Comparison of ENCODE assay signal across 9 cellular contexts in the genomic region with DNA sequence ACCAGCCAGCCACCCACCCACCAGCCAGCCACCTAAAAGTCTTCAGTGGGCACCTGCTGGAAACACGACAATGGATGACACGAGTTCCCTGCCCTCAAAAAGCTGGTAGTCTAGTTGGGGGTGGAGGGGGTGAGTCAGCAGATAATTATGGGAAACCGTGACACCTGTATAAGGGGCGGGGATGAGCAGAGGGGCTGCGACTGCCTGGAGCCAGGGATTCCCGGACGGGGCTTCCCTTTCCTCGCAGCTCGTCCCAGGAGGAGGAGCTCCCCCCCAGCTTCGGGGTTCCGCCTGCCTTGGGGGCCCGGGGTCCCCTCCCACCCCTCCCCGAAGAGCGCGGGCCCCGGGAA. TPM values are rescaled to one million over a fixed set of nuclear protein-coding genes. Genes with fewer than 3 reads are reported as not detected.
A peak's percentile ranks its signal among the peaks of the same experiment; 100 is the strongest.
DNase-seq lines count a peak whose midpoint lies in the region; ATAC-seq and TF ChIP-seq lines count a peak whose summit lies in the region.
"Had no signal": no experiment of that assay in that cellular context is flagged by ENCODE, and none has a peak within 500 bp of the region (broad histone marks: within the 10 kb centered on the region; RNA-seq: fewer than 3 reads in every experiment).

No MANE protein-coding gene starts in this region.

- H3K4me1 Mint-ChIP-seq in Calu3 (ENCODE audit: low read depth, unreplicated experiment): peaks cover 37% of the 10 kb centered on the region
- peaks cover 47% of the 10 kb centered on the region for H3K4me1 Mint-ChIP-seq in brain

- H3K27me3 ChIP-seq in KMS-11 (ENCODE audit: insufficient read depth, low read depth) (peaks cover 19% of the 10 kb centered on the region), parathyroid adenoma (ENCODE audit: control insufficient read depth, insufficient read depth, low read length) (no peaks in the 10 kb centered on the region)

- H3K36me3 ChIP-seq in KMS-11 (ENCODE audit: insufficient read depth) (no peaks in the 10 kb centered on the region), parathyroid adenoma (ENCODE audit: control insufficient read depth, insufficient read depth, low read length) (no peaks in the 10 kb centered on the region)

- H3K27ac ChIP-seq in KMS-11: no peak overlapping the region
- H3K27ac ChIP-seq in parathyroid adenoma: no peak overlapping the region
- no peak overlapping the region for H3K27ac ChIP-seq in RWPE1

- H3K4me2 ChIP-seq in KMS-11: peak overlapping the region; percentile 85
- H3K4me2 ChIP-seq in parathyroid adenoma (ENCODE audit: low read length): no peak overlapping the region

- no peak overlapping the region for H3K27ac Mint-ChIP-seq in Calu3 (ENCODE audit: unreplicated experiment)
- H3K27ac Mint-ChIP-seq in brain: peak overlapping the region in 1 of 5 experiments; percentile 75

- H3K4me1 ChIP-seq in KMS-11 (ENCODE audit: low read depth, poor library complexity, severe bottlenecking) (peaks cover 28% of the 10 kb centered on the region), parathyroid adenoma (no peaks in the 10 kb centered on the region)

- BruUV-seq in Calu3 (replicated peaks; lab: Mats Ljungman, UMichigan): no TSS peak

- ATAC-seq in HG03159 (IDR thresholded peaks at IDR 0.05; ENCODE audit: unreplicated experiment): no peak
- no peak for ATAC-seq in GM21423 (IDR thresholded peaks at IDR 0.05; ENCODE audit: unreplicated experiment)

- H3K36me3 Mint-ChIP-seq in Calu3 (ENCODE audit: insufficient read depth, unreplicated experiment) (peaks cover 17% of the 10 kb centered on the region), brain (no peaks in the 10 kb centered on the region)

- intact Hi-C loops in Calu3 (cut with micrococcal nuclease; ENCODE audit: unreplicated experiment): loop anchor here (2.0 to 5.0 kb wide), 3 partner anchors 69 to 183 kb away; no protein-coding TSS in a partner anchor

- CTCF ChIA-PET in Calu3 (lab: Charles Lee) (interaction anchor here (0.5 to 2.7 kb wide), 18 partner anchors 14 to 1149 kb away, joined by 3 to 16 read pairs (median 4); a partner anchor contains a TSS), RWPE1 (lab: Yijun Ruan, JAX) (interaction anchor here (0.6 to 6.1 kb wide), 41 partner anchors 7 to 1700 kb away, joined by 3 to 67 read pairs (median 4); a partner anchor contains a TSS)

- DNase-seq in Calu3 (no peak), RWPE1 (ENCODE audit: low spot score) (no peak), middle frontal gyrus (ENCODE audit: extremely low spot score, low spot score) (no peak)

- H3K4me3 ChIP-seq in KMS-11 (IDR thresholded peaks at IDR 0.05; ENCODE audit: insufficient read depth, low read depth, low read length): no peak overlapping the region
- no peak overlapping the region for H3K4me3 ChIP-seq in parathyroid adenoma (ENCODE audit: low read depth, low read length)
- H3K4me3 ChIP-seq: lung had no signal

- H3K79me2 ChIP-seq in KMS-11 (ENCODE audit: insufficient read depth, low read depth) (no peaks in the 10 kb centered on the region), parathyroid adenoma (no peaks in the 10 kb centered on the region)

- peaks cover 51% of the 10 kb centered on the region for H3K27me3 Mint-ChIP-seq in Calu3 (ENCODE audit: unreplicated experiment)
- H3K27me3 Mint-ChIP-seq in brain: peaks cover 91% of the 10 kb centered on the region

- H3K9ac ChIP-seq in KMS-11: no peak overlapping the region
- H3K9ac ChIP-seq in parathyroid adenoma: no peak overlapping the region

- TF ChIP-seq CTCF in Calu3 (IDR thresholded peaks at IDR 0.05; ENCODE audit: unreplicated experiment): no peak
- TF ChIP-seq CTCF in KMS-11 (conservative IDR thresholded peaks at IDR 0.05; ENCODE audit: low read depth, low read length): no peak
- no peak for TF ChIP-seq CTCF in brain (conservative IDR thresholded peaks at IDR 0.05)
- TF ChIP-seq CTCF in parathyroid adenoma (IDR thresholded peaks at IDR 0.05): no peak
- TF ChIP-seq CTCF in RWPE1 (conservative IDR thresholded peaks at IDR 0.05; ENCODE audit: low read depth): no peak

- peak overlapping the region; percentile 66 for H3K4me3 Mint-ChIP-seq in Calu3 (ENCODE audit: low read depth, unreplicated experiment)
- peak overlapping the region; percentile 73 to 87 (median 82) for H3K4me3 Mint-ChIP-seq in brain

- peak overlapping the region; percentile 52; the same call in 1 of the 2 replicates for H2AFZ ChIP-seq in KMS-11 (ENCODE audit: low read depth)
- peak overlapping the region; percentile 75 for H2AFZ ChIP-seq in parathyroid adenoma

- POLR2A ChIA-PET in RWPE1 (lab: Yijun Ruan, JAX; ENCODE audit: low non-redundant PET): no interaction called here

- no peaks in the 10 kb centered on the region for H3K9me3 Mint-ChIP-seq in Calu3 (ENCODE audit: low read depth, unreplicated experiment)
- H3K9me3 Mint-ChIP-seq in brain: peaks cover 0 to 3% (median 0%) of the 10 kb centered on the region in 5 experiments

- no peaks in the 10 kb centered on the region for H3K9me3 ChIP-seq in parathyroid adenoma (ENCODE audit: control insufficient read depth, low read length)

- H4K20me1 ChIP-seq in KMS-11 (ENCODE audit: insufficient read depth): no peaks in the 10 kb centered on the region

RNA-seq across cellular contexts. Expression of a gene that starts 2.3 kb away (rescaled TPM):
- total RNA-seq in Calu3 (2022): 1.9 and 3.6 TPM in 2 replicates
- 14.0 TPM for polyA plus RNA-seq in brain (ENCODE audit: insufficient read depth, low read depth, low replicate concordance)

RNA-seq across cellular contexts. Expression of a gene that starts 31.1 kb away (rescaled TPM):
- 91.8 and 127 TPM in 2 replicates for total RNA-seq in Calu3 (2022)
- polyA plus RNA-seq in brain (ENCODE audit: insufficient read depth, low read depth, low replicate concordance): 7.4 TPM

RNA-seq across cellular contexts. Expression of a gene that starts 57.5 kb away (rescaled TPM):
- total RNA-seq in Calu3 (2022): 9.5 and 12.5 TPM in 2 replicates
- polyA plus RNA-seq in brain (ENCODE audit: insufficient read depth, low read depth, low replicate concordance): 1.6 TPM
